23 cellular contexts compared by ENCODE assay signal in the genomic region with DNA sequence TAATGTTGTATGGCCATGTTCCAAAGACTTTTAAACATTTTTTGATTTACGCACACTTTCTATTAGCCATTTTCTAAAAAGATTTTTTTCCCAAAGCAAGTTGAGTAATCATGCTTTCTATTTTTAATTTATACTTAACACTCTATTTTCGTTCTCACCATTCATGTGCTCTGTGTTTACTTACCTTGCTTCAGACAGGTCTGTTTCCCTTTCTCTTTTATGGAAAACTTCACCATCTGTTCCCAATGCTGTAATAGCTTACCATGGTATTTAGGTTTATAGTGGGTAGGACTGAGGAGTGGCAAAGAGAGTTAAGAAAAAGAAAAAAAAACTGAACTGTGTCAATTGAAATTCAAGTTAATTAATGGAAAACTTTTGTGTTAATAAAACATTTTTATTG. TPM values are rescaled to one million over a fixed set of nuclear protein-coding genes. Genes with fewer than 3 reads are reported as not detected.
DNase-seq lines count a peak whose midpoint lies in the region; FAIRE-seq and TF ChIP-seq lines count a peak whose summit lies in the region.
"Had no signal": no experiment of that assay in that cellular context is flagged by ENCODE, and none has a peak within 500 bp of the region (broad histone marks: within the 10 kb centered on the region; RNA-seq: fewer than 3 reads in every experiment).

No MANE protein-coding gene starts in this region.

- H3K36me3 ChIP-seq in small intestine (ENCODE audit: control insufficient read depth in 2 of 2, insufficient read depth in 2 of 2, low read length in 2 of 2) = no peaks in the 10 kb centered on the region
- H3K36me3 ChIP-seq: BLaER1 treated with 17β-estradiol and CSF1 and Interleukin-3, amounts not matched to agents 10 nM and 100 nM; SJCRH30 had no signal

- H3K36me3 Mint-ChIP-seq in endothelial cell (ENCODE audit: low read depth, unreplicated experiment) = no peaks in the 10 kb centered on the region
- H3K36me3 Mint-ChIP-seq: CD4-positive, alpha-beta memory T cell; T-cell had no signal

- no peak overlapping the region for H3K4me3 ChIP-seq in small intestine (ENCODE audit: low read depth in 1 of 2, low read length in 2 of 2)
- H3K4me3 ChIP-seq: BLaER1 treated with 17β-estradiol and CSF1 and Interleukin-3, amounts not matched to agents 10 nM and 100 nM; SJCRH30 had no signal

- H3K9me3 ChIP-seq in small intestine (ENCODE audit: control insufficient read depth, low read depth) = no peaks in the 10 kb centered on the region
- H3K9me3 ChIP-seq: SJCRH30 had no signal

- H3K27me3 Mint-ChIP-seq in endothelial cell (ENCODE audit: unreplicated experiment) = no peaks in the 10 kb centered on the region
- H3K27me3 Mint-ChIP-seq: CD4-positive, alpha-beta memory T cell; T-cell had no signal

- no peak overlapping the region for H3K4me3 Mint-ChIP-seq in endothelial cell (ENCODE audit: unreplicated experiment)
- H3K4me3 Mint-ChIP-seq: CD4-positive, alpha-beta memory T cell; H9; HFFc6; T-cell had no signal

- no peak for TF ChIP-seq CTCF in endothelial cell (IDR thresholded peaks at IDR 0.05; ENCODE audit: unreplicated experiment)

- DNase-seq in NCI-H1105 treated with DMSO at 0.1 percent for 48 hours (lab: John Stamatoyannopoulos, UW) = peak; percentile 11
- no peak for DNase-seq in NCI-H1105 (lab: John Stamatoyannopoulos, UW)
- peak; percentile 14 for DNase-seq in NCI-H1417 treated with DMSO at 0.1 percent for 48 hours (lab: John Stamatoyannopoulos, UW)
- DNase-seq in small intestine = peak; percentile 8
- no peak for DNase-seq in NCI-H2227 treated with DMSO at 0.1 percent for 48 hours (lab: John Stamatoyannopoulos, UW)
- DNase-seq in endothelial cell (ENCODE audit: low spot score) = no peak
- DNase-seq: 8988T; Caco-2; CD4-positive, alpha-beta memory T cell; DMS53; GF-D8; H9; HFFc6; Kasumi-1; NCI-H146; NCI-H2029; OCI-M1; SJCRH30; T-cell had no signal

- no peaks in the 10 kb centered on the region for H3K4me1 ChIP-seq in small intestine (ENCODE audit: control insufficient read depth in 2 of 2, insufficient read depth in 1 of 2, low read depth in 1 of 2, low read length in 1 of 2)
- H3K4me1 ChIP-seq: Caco-2, SJCRH30 had no signal

- H3K27me3 ChIP-seq in small intestine (ENCODE audit: control insufficient read depth in 2 of 2, insufficient read depth in 2 of 2, low read length in 2 of 2) = no peaks in the 10 kb centered on the region
- H3K27me3 ChIP-seq: BLaER1 treated with 17β-estradiol and CSF1 and Interleukin-3, amounts not matched to agents 10 nM and 100 nM had no signal

- peaks cover 5% of the 10 kb centered on the region for H3K4me1 Mint-ChIP-seq in endothelial cell (ENCODE audit: unreplicated experiment)
- H3K4me1 Mint-ChIP-seq: CD4-positive, alpha-beta memory T cell; T-cell had no signal

- no peak overlapping the region for H3K27ac ChIP-seq in small intestine (ENCODE audit: low read depth in 1 of 2, low read length in 1 of 2)
- H3K27ac ChIP-seq: BLaER1 treated with 17β-estradiol and CSF1 and Interleukin-3, amounts not matched to agents 10 nM and 100 nM; SJCRH30 had no signal

- 59 to 67% (median 64%) methylated on average over 2 of the region's 2 CpGs for WGBS in small intestine, 3 donors

- no peaks in the 10 kb centered on the region for H3K9me3 Mint-ChIP-seq in endothelial cell (ENCODE audit: unreplicated experiment)
- H3K9me3 Mint-ChIP-seq: H9, HFFc6 had no signal

- FAIRE-seq in islet of Langerhans (lab: Jason Lieb, UNC) = peak; percentile 100
- FAIRE-seq in small intestine (lab: Jason Lieb, UNC) = no peak
- FAIRE-seq: RCC 7860 had no signal

- no peak overlapping the region for H3K27ac Mint-ChIP-seq in endothelial cell (ENCODE audit: unreplicated experiment)
- H3K27ac Mint-ChIP-seq: CD4-positive, alpha-beta memory T cell; H9; HFFc6; T-cell had no signal

RNA-seq across cellular contexts. Expression of a gene that starts 37.5 kb away (rescaled TPM):
- polyA plus RNA-seq in small intestine = under 1 TPM; 0.07 to 0.81 (median 0.22) TPM
- 0.23 TPM for total RNA-seq in endothelial cell (ENCODE audit: unreplicated experiment)
- total RNA-seq: CD4-positive, alpha-beta memory T cell; H9; HFFc6; NCI-H460; SJCRH30; T-cell had no signal
- polyA plus RNA-seq: CD4-positive, alpha-beta memory T cell had no signal

Comparison
In these comparisons a context has a peak if more than half of its experiments do, and no peak if none do; other contexts are left out.
1. DNase-seq: peak in NCI-H1105 treated with DMSO at 0.1 percent for 48 hours (single experiment), NCI-H1417 treated with DMSO at 0.1 percent for 48 hours (single experiment) and small intestine (single experiment); none in NCI-H1105 (single experiment), NCI-H2227 treated with DMSO at 0.1 percent for 48 hours (single experiment) and endothelial cell (single experiment).